18 cellular contexts compared by ENCODE assay signal in genomic region chrX:86887341-86887740, GRCh38.
A peak's percentile ranks its signal among the peaks of the same experiment; 100 is the strongest.
DNase-seq lines count a peak whose midpoint lies in the region; FAIRE-seq and TF ChIP-seq lines count a peak whose summit lies in the region.
"Had no signal": no experiment of that assay in that cellular context is flagged by ENCODE, and none has a peak within 500 bp of the region (broad histone marks: within the 10 kb centered on the region; RNA-seq: fewer than 3 reads in every experiment).

No MANE protein-coding gene starts in this region.

- H3K79me2 ChIP-seq in neural progenitor cell (ENCODE audit: low read depth): no peaks in the 10 kb centered on the region

- H3K4me3 Mint-ChIP-seq in neural progenitor cell (no peak overlapping the region), osteocyte (ENCODE audit: unreplicated experiment) (no peak overlapping the region)
- H3K4me3 Mint-ChIP-seq: B cell; CD4-positive, alpha-beta T cell had no signal

- no peak overlapping the region for H3K4me2 ChIP-seq in neural progenitor cell

- H3K27me3 Mint-ChIP-seq in neural progenitor cell (ENCODE audit: insufficient read depth, low read depth) (no peaks in the 10 kb centered on the region), osteocyte (ENCODE audit: unreplicated experiment) (no peaks in the 10 kb centered on the region)
- H3K27me3 Mint-ChIP-seq: B cell; CD4-positive, alpha-beta T cell had no signal

- TF ChIP-seq CTCF in neural progenitor cell (IDR thresholded peaks at IDR 0.05): no peak
- TF ChIP-seq CTCF in kidney (IDR thresholded peaks at IDR 0.05; ENCODE audit: borderline replicate concordance, extremely low read depth, insufficient read depth): no peak
- TF ChIP-seq CTCF in osteocyte (IDR thresholded peaks at IDR 0.05): no peak

- H3K4me3 ChIP-seq in neural progenitor cell: no peak overlapping the region
- no peak overlapping the region for H3K4me3 ChIP-seq in kidney (ENCODE audit: low read length in 2 of 2)
- H3K4me3 ChIP-seq: GM12878, GM23248 had no signal

- no peaks in the 10 kb centered on the region for H3K9me3 Mint-ChIP-seq in neural progenitor cell
- H3K9me3 Mint-ChIP-seq in osteocyte (ENCODE audit: unreplicated experiment): peaks cover 9% of the 10 kb centered on the region

- no peak overlapping the region for H3K27ac Mint-ChIP-seq in neural progenitor cell
- H3K27ac Mint-ChIP-seq in osteocyte (ENCODE audit: unreplicated experiment): no peak overlapping the region
- H3K27ac Mint-ChIP-seq: B cell; CD4-positive, alpha-beta T cell had no signal

- no peak overlapping the region for H2AFZ ChIP-seq in neural progenitor cell (replicated peaks)
- H2AFZ ChIP-seq: GM23248 had no signal

- DNase-seq in DMS53 (lab: John Stamatoyannopoulos, UW) (peak; percentile 41), NCI-H1417 (lab: John Stamatoyannopoulos, UW) (peak in 2 of 3 experiments; percentile 25 to 87), NCI-H69 (lab: John Stamatoyannopoulos, UW) (peak; percentile 75), left kidney (ENCODE audit: low read depth, low spot score) (peak; percentile 32), neural progenitor cell (ENCODE audit: low spot score) (no peak), SW 1271 (lab: John Stamatoyannopoulos, UW) (no peak), kidney (no peak), osteocyte (ENCODE audit: extremely low spot score, unreplicated experiment) (no peak)
- DNase-seq: ACHN; C1 segment of cervical spinal cord; CD4-positive, alpha-beta T cell; GM23248 had no signal

- H3K27me3 ChIP-seq in neural progenitor cell: no peaks in the 10 kb centered on the region

- H3K4me1 Mint-ChIP-seq in neural progenitor cell (no peaks in the 10 kb centered on the region), osteocyte (ENCODE audit: unreplicated experiment) (no peaks in the 10 kb centered on the region)
- H3K4me1 Mint-ChIP-seq: B cell had no signal

- FAIRE-seq in kidney (lab: Jason Lieb, UNC): no peak
- FAIRE-seq: GM12878, GM18507, H54, HepG2, HTR-8/SVneo had no signal

- H3K36me3 Mint-ChIP-seq in neural progenitor cell (no peaks in the 10 kb centered on the region), osteocyte (ENCODE audit: unreplicated experiment) (no peaks in the 10 kb centered on the region)

- H3K36me3 ChIP-seq in neural progenitor cell (no peaks in the 10 kb centered on the region), kidney (ENCODE audit: control insufficient read depth in 1 of 2, insufficient read depth in 2 of 2, low read length in 2 of 2) (no peaks in the 10 kb centered on the region)

- H3K9me3 ChIP-seq in neural progenitor cell (ENCODE audit: low read depth) (peaks cover 3% of the 10 kb centered on the region), kidney (ENCODE audit: control insufficient read depth in 1 of 2, low read length in 2 of 2) (no peaks in the 10 kb centered on the region)

- intact Hi-C loops in kidney (cut with DNase I): no loop called here

- no peaks in the 10 kb centered on the region for H3F3A ChIP-seq in neural progenitor cell (ENCODE audit: low read depth)

- H3K4me1 ChIP-seq in neural progenitor cell (no peaks in the 10 kb centered on the region), kidney (ENCODE audit: control insufficient read depth in 1 of 2, insufficient read depth in 1 of 2, low read depth in 1 of 2, low read length in 2 of 2) (no peaks in the 10 kb centered on the region)

- H4K20me1 ChIP-seq in neural progenitor cell (ENCODE audit: low read depth): no peaks in the 10 kb centered on the region

- no peak overlapping the region for H3K27ac ChIP-seq in neural progenitor cell
- no peak overlapping the region for H3K27ac ChIP-seq in kidney (ENCODE audit: low read depth in 2 of 2, low read length in 2 of 2)
- H3K27ac ChIP-seq: GM23248 had no signal

- H3K9ac ChIP-seq in neural progenitor cell (no peak overlapping the region), kidney (ENCODE audit: low read length in 2 of 2) (no peak overlapping the region)
- H3K9ac ChIP-seq: GM23248 had no signal

Comparison
In these comparisons a context has a peak if more than half of its experiments do, and no peak if none do; other contexts are left out.
1. DNase-seq: peak in DMS53 (single experiment), NCI-H1417 (2 of 3), NCI-H69 (single experiment) and left kidney (single experiment); none in neural progenitor cell (single experiment), SW 1271 (0 of 2), kidney (single experiment) and osteocyte (single experiment).